19 cellular contexts compared by ENCODE assay signal in genomic region chr4:86720508-86721068, GRCh38.
DNase-seq lines count a peak whose midpoint lies in the region; ATAC-seq and TF ChIP-seq lines count a peak whose summit lies in the region.
"Had no signal": no experiment of that assay in that cellular context is flagged by ENCODE, and none has a peak within 500 bp of the region (broad histone marks: within the 10 kb centered on the region; RNA-seq: fewer than 3 reads in every experiment).

No MANE protein-coding gene starts in this region.

- no peak overlapping the region for H3K4me3 Mint-ChIP-seq in T-helper 17 cell
- H3K4me3 Mint-ChIP-seq: immature natural killer cell had no signal

- no peaks in the 10 kb centered on the region for H3K27me3 Mint-ChIP-seq in T-helper 17 cell

- CTCF ChIA-PET in HEK293T (lab: Yijun Ruan, JAX) = no interaction called here

- H3K27me3 ChIP-seq in upper lobe of right lung = no peaks in the 10 kb centered on the region
- H3K27me3 ChIP-seq: BE2C, Peyer's patch, suprapubic skin had no signal

- H3K27ac Mint-ChIP-seq in T-helper 17 cell = peak overlapping the region; percentile 9
- H3K27ac Mint-ChIP-seq: immature natural killer cell had no signal

- H3K4me3 ChIP-seq in upper lobe of right lung = no peak overlapping the region
- H3K4me3 ChIP-seq: mucosa of descending colon, Peyer's patch, suprapubic skin had no signal

- no peaks in the 10 kb centered on the region for H3K9me3 ChIP-seq in T-helper 17 cell (ENCODE audit: control insufficient read depth, low read length, poor library complexity, severe bottlenecking)
- no peaks in the 10 kb centered on the region for H3K9me3 ChIP-seq in upper lobe of right lung
- H3K9me3 ChIP-seq: BE2C, mucosa of descending colon, Peyer's patch, suprapubic skin had no signal

- peaks cover 8% of the 10 kb centered on the region for H3K36me3 Mint-ChIP-seq in T-helper 17 cell (ENCODE audit: low read depth)
- H3K36me3 Mint-ChIP-seq: immature natural killer cell had no signal

- H3K36me3 ChIP-seq in upper lobe of right lung = peaks cover 19% of the 10 kb centered on the region
- H3K36me3 ChIP-seq: Peyer's patch had no signal

- intact Hi-C loops in upper lobe of right lung (cut with DNase I) = no loop called here

- H3K27ac ChIP-seq in upper lobe of right lung = no peak overlapping the region
- H3K27ac ChIP-seq: Peyer's patch, suprapubic skin had no signal

- DNase-seq in ELR (ENCODE audit: low read depth) (peak; percentile 53), T-helper 17 cell (no peak), fibroblast of peridontal ligament (ENCODE audit: extremely low read depth) (peak; percentile 34), renal cortical epithelial cell (ENCODE audit: low read depth) (peak; percentile 37), DMS 273 treated with DMSO at 0.1 percent for 48 hours (lab: John Stamatoyannopoulos, UW) (no peak), HEK293T (ENCODE audit: extremely low spot score) (no peak), upper lobe of right lung (no peak)
- no peak for DNase-seq in NK-92 treated with Interleukin-12 subunit alpha and Interleukin-12 subunit beta, amount 100 ng/mL, for 24 hours (lab: John Stamatoyannopoulos, UW)
- DNase-seq: activated T-cell treated with anti-CD3 and anti-CD28 coated beads, Interleukin-2, amount 50 U/mL, for 1 hour; BE2C; DMS79 treated with DMSO at 0.1 percent for 48 hours; immature natural killer cell; Karpas-422; mucosa of descending colon; NCI-H1930; NCI-H526; occipital lobe; Peyer's patch had no signal

- H3K4me1 Mint-ChIP-seq in T-helper 17 cell = peaks cover 3% of the 10 kb centered on the region
- H3K4me1 Mint-ChIP-seq: immature natural killer cell had no signal

- no peak for TF ChIP-seq CTCF in upper lobe of right lung (IDR thresholded peaks at IDR 0.05)

- POLR2A ChIA-PET in HEK293T (lab: Yijun Ruan, JAX) = no interaction called here

- no peaks in the 10 kb centered on the region for H3K4me1 ChIP-seq in upper lobe of right lung
- H3K4me1 ChIP-seq: BE2C, Peyer's patch, suprapubic skin had no signal

- ATAC-seq in T-helper 17 cell = no peak
- no peak for ATAC-seq in upper lobe of right lung
- ATAC-seq: mucosa of descending colon had no signal

TF ChIP-seq in HEK293T, 16 proteins besides CTCF, POLR2A, EP300 and RAD21:
- TF ChIP-seq ZNF384 (IDR thresholded peaks at IDR 0.05) (no peak), HDGF (IDR thresholded peaks at IDR 0.05; ENCODE audit: borderline replicate concordance) (no peak)

Comparison
In these comparisons a context has a peak if more than half of its experiments do, and no peak if none do; other contexts are left out.
1. DNase-seq: peak in ELR (single experiment), fibroblast of peridontal ligament (single experiment) and renal cortical epithelial cell (single experiment); none in T-helper 17 cell (0 of 3), DMS 273 treated with DMSO at 0.1 percent for 48 hours (single experiment), HEK293T (single experiment), NK-92 treated with Interleukin-12 subunit alpha and Interleukin-12 subunit beta, amount 100 ng/mL, for 24 hours (single experiment) and upper lobe of right lung (single experiment).